In the genomic region with DNA sequence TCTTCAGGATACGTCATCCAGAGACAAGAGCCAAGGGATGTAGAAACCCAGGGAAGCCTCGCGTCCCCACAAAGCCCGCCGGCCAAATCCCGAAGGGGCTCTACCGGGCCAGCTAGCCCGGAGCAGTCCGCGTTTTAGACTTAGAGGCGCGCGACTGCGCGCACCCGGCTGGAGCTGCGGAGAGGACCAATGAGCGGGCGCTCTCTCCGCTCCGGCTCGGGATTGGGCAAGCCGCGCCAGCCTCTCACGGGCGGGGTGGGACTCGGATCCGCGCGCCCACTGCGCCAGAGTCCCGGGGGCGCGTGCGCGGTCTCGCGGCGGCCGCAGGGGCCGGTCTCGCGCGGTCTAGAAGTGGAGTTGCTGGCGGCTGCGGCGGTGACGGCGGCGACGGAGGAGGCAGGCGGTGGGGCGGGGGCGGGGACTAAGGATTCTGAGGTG, we compare ENCODE assay signal across 8 cellular contexts. TPM values are rescaled to one million over a fixed set of nuclear protein-coding genes. Genes with fewer than 3 reads are reported as not detected.
DNase-seq lines count a peak whose midpoint lies in the region; ATAC-seq and TF ChIP-seq lines count a peak whose summit lies in the region.

No MANE protein-coding gene starts in this region.

- peak; percentile 89 for DNase-seq in CD14-positive monocyte (ENCODE audit: low spot score)
- peak; percentile 98 for DNase-seq in NCI-H69 (lab: John Stamatoyannopoulos, UW)
- peak; percentile 92 to 93 for DNase-seq in activated CD4-positive, alpha-beta T cell treated with anti-CD3 and anti-CD28 coated beads, Interleukin-2, amount 50 U/mL, for 48 hours
- peak; percentile 91 to 97 (median 96) for DNase-seq in dorsolateral prefrontal cortex
- peak; percentile 95 to 99 for DNase-seq in lower leg skin (ENCODE audit: low spot score in 2 of 2)
- DNase-seq in stimulated activated CD4-positive, alpha-beta T cell treated with anti-CD3 and anti-CD28 coated beads, Interleukin-4, amount 100 ng/mL, for 4 hours = peak; percentile 91

- no peaks in the 10 kb centered on the region for H3K27me3 ChIP-seq in dorsolateral prefrontal cortex

- ATAC-seq in GM19372 (IDR thresholded peaks at IDR 0.05; ENCODE audit: low read depth, unreplicated experiment) (peak; percentile 89), HG03521 (IDR thresholded peaks at IDR 0.05; ENCODE audit: unreplicated experiment) (peak; percentile 91)

- peaks cover 5 to 21% (median 14%) of the 10 kb centered on the region in 3 donors for H3K27me3 Mint-ChIP-seq in CD14-positive monocyte (ENCODE audit: low read depth in 3 of 3)

- H3K9me3 Mint-ChIP-seq in CD14-positive monocyte = no peaks in the 10 kb centered on the region

- peak overlapping the region; percentile 90 to 91 for H3K4me3 Mint-ChIP-seq in CD14-positive monocyte

- no peak for TF ChIP-seq CTCF in CD14-positive monocyte (IDR thresholded peaks at IDR 0.05)
- peak in 7 of 56 donors; percentile 3 to 41 (median 14) for TF ChIP-seq CTCF in dorsolateral prefrontal cortex (IDR thresholded peaks at IDR 0.05 in 54 of 56, conservative IDR thresholded peaks at IDR 0.05 in 2 of 56; ENCODE audit: low read depth in 1 of 56, partially characterized antibody in 56 of 56)
- no peak for TF ChIP-seq CTCF in lower leg skin (IDR thresholded peaks at IDR 0.05)

- whole genome bisulfite sequencing in lower leg skin, 2 donors = 0 to 1% methylated on average over 18 to 42 of the region's 54 CpGs

- peak overlapping the region; percentile 81 to 99 (median 97) for H3K27ac ChIP-seq in dorsolateral prefrontal cortex

- intact Hi-C loops in CD14-positive monocyte (cut with micrococcal nuclease) = loop anchor here in 1 of 2 donors (5.0 kb wide), 1 partner anchor 116 kb away; a partner anchor contains a TSS
- intact Hi-C loops in dorsolateral prefrontal cortex (cut with DNase I) = loop anchor here (2.0 to 5.0 kb wide), 4 partner anchors 30 to 732 kb away; a partner anchor contains a TSS
- intact Hi-C loops in lower leg skin (cut with DNase I; ENCODE audit: low total_unique reads) = no loop called here

- H3K4me3 ChIP-seq in dorsolateral prefrontal cortex (peak overlapping the region; percentile 72 to 100 (median 94)), lower leg skin (ENCODE audit: low read depth, poor library complexity, severe bottlenecking) (peak overlapping the region; percentile 77)

- no peaks in the 10 kb centered on the region for H3K36me3 Mint-ChIP-seq in CD14-positive monocyte

- H3K4me1 Mint-ChIP-seq in CD14-positive monocyte = peaks cover 23% of the 10 kb centered on the region

- no peak for TF ChIP-seq POLR2A in lower leg skin (IDR thresholded peaks at IDR 0.05)

- H3K27ac Mint-ChIP-seq in CD14-positive monocyte = peak overlapping the region; percentile 82 to 94 (median 89)

RNA-seq across cellular contexts. Expression of a gene that starts 0.2 kb away (rescaled TPM):
- polyA plus RNA-seq in CD14-positive monocyte = 1 to 10 TPM in 1 of 2 donors, under 1 TPM in 1; 0.95 to 2.0 TPM
- total RNA-seq in dorsolateral prefrontal cortex = 10 to 100 TPM; 33.2 to 92.8 (median 47.3) TPM
- 10 to 100 TPM in 3 of 4 donors, 1 to 10 TPM in 1; 9.2 to 20.9 (median 12.9) TPM for total RNA-seq in lower leg skin

RNA-seq across cellular contexts. Expression of a gene that starts 51.8 kb away (rescaled TPM):
- polyA plus RNA-seq in CD14-positive monocyte = not detected
- total RNA-seq in dorsolateral prefrontal cortex (1 to 10 TPM in 59 of 120 experiments, under 1 TPM in 52, not detected in 9; 0.23 to 3.8 (median 1.1) TPM), lower leg skin (not detected)

Comparison
In these comparisons a context has a peak if more than half of its experiments do, and no peak if none do; other contexts are left out.
1. Peak in every context shown above with its lines: DNase-seq, ATAC-seq, H3K4me3 ChIP-seq and H3K27ac ChIP-seq.